10 cellular contexts compared by ENCODE assay signal in the genomic region with DNA sequence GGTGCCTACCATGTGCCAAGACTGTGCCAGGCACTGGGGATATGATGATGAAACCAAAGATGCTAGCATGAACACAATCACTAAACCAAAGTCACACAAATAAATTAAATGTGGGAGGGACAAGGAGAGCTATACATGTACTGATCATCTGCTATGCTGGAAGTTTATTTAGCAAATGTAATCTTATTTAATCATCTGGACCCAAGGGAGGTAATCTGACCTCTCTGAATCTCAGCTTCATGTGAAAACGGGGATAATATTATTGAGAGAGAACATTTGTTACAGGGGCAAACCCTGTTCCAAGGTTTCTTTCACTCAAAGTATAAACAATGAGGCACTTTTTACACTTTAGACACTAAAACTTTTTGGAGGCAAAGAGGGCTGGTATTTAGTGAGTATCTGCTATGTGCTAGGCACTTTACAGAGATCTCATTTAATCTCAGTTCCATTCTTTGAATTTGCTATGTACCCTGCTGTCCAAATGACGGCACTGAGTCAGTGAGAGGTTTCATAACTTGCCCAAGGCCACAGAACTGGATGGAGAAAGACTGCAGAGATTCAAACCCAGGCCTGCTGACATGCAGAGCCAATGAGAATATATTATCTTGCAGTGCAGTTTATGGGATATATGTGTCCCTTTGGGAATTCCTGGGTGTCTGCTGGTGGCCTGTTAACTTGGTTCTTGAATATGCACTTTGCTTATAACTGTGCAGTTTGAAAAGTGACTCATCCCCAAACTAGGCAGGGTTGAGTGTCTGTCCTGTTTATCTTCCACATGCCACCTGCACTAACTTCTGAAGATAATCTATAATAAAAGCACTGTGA. TPM values are rescaled to one million over a fixed set of nuclear protein-coding genes. Genes with fewer than 3 reads are reported as not detected.
DNase-seq lines count a peak whose midpoint lies in the region; TF ChIP-seq lines count a peak whose summit lies in the region.
"Had no signal": no experiment of that assay in that cellular context is flagged by ENCODE, and none has a peak within 500 bp of the region (broad histone marks: within the 10 kb centered on the region; RNA-seq: fewer than 3 reads in every experiment).

No MANE protein-coding gene starts in this region.

- CTCF ChIA-PET in HEK293 (lab: Yijun Ruan, JAX) = interaction anchor here (0.6 kb wide), 1 partner anchor 27 kb away, joined by 4 read pairs; no protein-coding TSS in a partner anchor

- H3K4me1 Mint-ChIP-seq in mesothelial cell of epicardium = peaks cover 15% of the 10 kb centered on the region

- TF ChIP-seq CTCF in HEK293 (tag by site-specific recombination; IDR thresholded peaks at IDR 0.05) (no peak), VCaP (conservative IDR thresholded peaks at IDR 0.05) (no peak), mesothelial cell of epicardium (IDR thresholded peaks at IDR 0.05; ENCODE audit: unreplicated experiment) (no peak)

- H3K36me3 ChIP-seq in HEK293 (ENCODE audit: control insufficient read depth in 2 of 2, insufficient read depth in 1 of 2, low read length in 2 of 2) = no peaks in the 10 kb centered on the region
- H3K36me3 ChIP-seq: left lung had no signal

- H3K36me3 Mint-ChIP-seq in mesothelial cell of epicardium = no peaks in the 10 kb centered on the region

- no peak overlapping the region for H3K4me3 Mint-ChIP-seq in mesothelial cell of epicardium
- H3K4me3 Mint-ChIP-seq: activated naive CD4-positive, alpha-beta T cell treated with anti-CD3 and anti-CD28 coated beads, Interleukin-2, amount 50 U/mL, for 24 hours had no signal

- no peaks in the 10 kb centered on the region for H3K9me3 ChIP-seq in HEK293 (ENCODE audit: control insufficient read depth, insufficient read depth, low read depth, low read length)
- H3K9me3 ChIP-seq: left lung had no signal

- DNase-seq in GM03348 (ENCODE audit: low spot score) (peak; percentile 31), mesothelial cell of epicardium (ENCODE audit: low spot score in 2 of 2, unreplicated experiment in 2 of 2) (no peak), NOMO-1 (lab: John Stamatoyannopoulos, UW; ENCODE audit: unreplicated experiment in 2 of 2) (no peak), UCSD-AML1 (lab: John Stamatoyannopoulos, UW; ENCODE audit: unreplicated experiment) (no peak), putamen (ENCODE audit: low spot score) (no peak)
- DNase-seq: left lung, NCI-H2029 treated with DMSO at 0.1 percent for 48 hours had no signal

- H3K27ac ChIP-seq in HEK293 (ENCODE audit: extremely low read depth, low read depth, low read length) (peak overlapping the region; percentile 8; the same call in 1 of the 2 replicates), VCaP (peak overlapping the region; percentile 98; the same call in 1 of the 2 replicates)

- POLR2A ChIA-PET in HEK293 (lab: Yijun Ruan, JAX) = interaction anchor here (0.6 kb wide), 1 partner anchor 263 kb away, joined by 3 read pairs; no protein-coding TSS in a partner anchor

- peak overlapping the region; percentile 44 for H3K27ac Mint-ChIP-seq in mesothelial cell of epicardium

- peaks cover 10% of the 10 kb centered on the region for H3K4me1 ChIP-seq in HEK293 (ENCODE audit: control insufficient read depth, insufficient read depth, low read length)

- no peak overlapping the region for H3K4me3 ChIP-seq in HEK293 (ENCODE audit: low read depth, low read length)
- H3K4me3 ChIP-seq: left lung had no signal

- H3K9me3 Mint-ChIP-seq in mesothelial cell of epicardium = no peaks in the 10 kb centered on the region
- H3K9me3 Mint-ChIP-seq: activated naive CD4-positive, alpha-beta T cell treated with anti-CD3 and anti-CD28 coated beads, Interleukin-2, amount 50 U/mL, for 24 hours had no signal

- no peaks in the 10 kb centered on the region for H3K27me3 Mint-ChIP-seq in mesothelial cell of epicardium (ENCODE audit: low read depth)
- H3K27me3 Mint-ChIP-seq: activated naive CD4-positive, alpha-beta T cell treated with anti-CD3 and anti-CD28 coated beads, Interleukin-2, amount 50 U/mL, for 24 hours had no signal

TF ChIP-seq in HEK293, 187 proteins besides CTCF, POLR2A, EP300 and RAD21 (continues in another document):
- TF ChIP-seq, protein P1, sequence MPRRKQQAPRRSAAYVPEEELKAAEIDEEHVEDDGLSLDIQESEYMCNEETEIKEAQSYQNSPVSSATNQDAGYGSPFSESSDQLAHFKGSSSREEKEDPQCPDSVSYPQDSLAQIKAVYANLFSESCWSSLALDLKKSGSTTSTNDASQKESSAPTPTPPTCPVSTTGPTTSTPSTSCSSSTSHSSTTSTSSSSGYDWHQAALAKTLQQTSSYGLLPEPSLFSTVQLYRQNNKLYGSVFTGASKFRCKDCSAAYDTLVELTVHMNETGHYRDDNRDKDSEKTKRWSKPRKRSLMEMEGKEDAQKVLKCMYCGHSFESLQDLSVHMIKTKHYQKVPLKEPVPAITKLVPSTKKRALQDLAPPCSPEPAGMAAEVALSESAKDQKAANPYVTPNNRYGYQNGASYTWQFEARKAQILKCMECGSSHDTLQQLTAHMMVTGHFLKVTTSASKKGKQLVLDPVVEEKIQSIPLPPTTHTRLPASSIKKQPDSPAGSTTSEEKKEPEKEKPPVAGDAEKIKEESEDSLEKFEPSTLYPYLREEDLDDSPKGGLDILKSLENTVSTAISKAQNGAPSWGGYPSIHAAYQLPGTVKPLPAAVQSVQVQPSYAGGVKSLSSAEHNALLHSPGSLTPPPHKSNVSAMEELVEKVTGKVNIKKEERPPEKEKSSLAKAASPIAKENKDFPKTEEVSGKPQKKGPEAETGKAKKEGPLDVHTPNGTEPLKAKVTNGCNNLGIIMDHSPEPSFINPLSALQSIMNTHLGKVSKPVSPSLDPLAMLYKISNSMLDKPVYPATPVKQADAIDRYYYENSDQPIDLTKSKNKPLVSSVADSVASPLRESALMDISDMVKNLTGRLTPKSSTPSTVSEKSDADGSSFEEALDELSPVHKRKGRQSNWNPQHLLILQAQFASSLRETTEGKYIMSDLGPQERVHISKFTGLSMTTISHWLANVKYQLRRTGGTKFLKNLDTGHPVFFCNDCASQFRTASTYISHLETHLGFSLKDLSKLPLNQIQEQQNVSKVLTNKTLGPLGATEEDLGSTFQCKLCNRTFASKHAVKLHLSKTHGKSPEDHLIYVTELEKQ (tag by site-specific recombination; IDR thresholded peaks at IDR 0.05; ENCODE audit: borderline replicate concordance) = peak; percentile 78
- TF ChIP-seq OVOL3 (tag by site-specific recombination; IDR thresholded peaks at IDR 0.05) = peak; percentile 89
- TF ChIP-seq, protein P2, sequence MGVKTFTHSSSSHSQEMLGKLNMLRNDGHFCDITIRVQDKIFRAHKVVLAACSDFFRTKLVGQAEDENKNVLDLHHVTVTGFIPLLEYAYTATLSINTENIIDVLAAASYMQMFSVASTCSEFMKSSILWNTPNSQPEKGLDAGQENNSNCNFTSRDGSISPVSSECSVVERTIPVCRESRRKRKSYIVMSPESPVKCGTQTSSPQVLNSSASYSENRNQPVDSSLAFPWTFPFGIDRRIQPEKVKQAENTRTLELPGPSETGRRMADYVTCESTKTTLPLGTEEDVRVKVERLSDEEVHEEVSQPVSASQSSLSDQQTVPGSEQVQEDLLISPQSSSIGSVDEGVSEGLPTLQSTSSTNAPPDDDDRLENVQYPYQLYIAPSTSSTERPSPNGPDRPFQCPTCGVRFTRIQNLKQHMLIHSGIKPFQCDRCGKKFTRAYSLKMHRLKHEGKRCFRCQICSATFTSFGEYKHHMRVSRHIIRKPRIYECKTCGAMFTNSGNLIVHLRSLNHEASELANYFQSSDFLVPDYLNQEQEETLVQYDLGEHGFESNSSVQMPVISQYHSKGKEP (tag by site-specific recombination; IDR thresholded peaks at IDR 0.05) = peak; percentile 85
- peak; percentile 32 for TF ChIP-seq GLIS2 (tag by site-specific recombination; IDR thresholded peaks at IDR 0.05)
- TF ChIP-seq BCL11B (tag by site-specific recombination; IDR thresholded peaks at IDR 0.05; ENCODE audit: low read depth) = no peak
- peak; percentile 47; the same call in 1 of the 2 replicates for TF ChIP-seq SP7 (tag by site-specific recombination; IDR thresholded peaks at IDR 0.05)
- TF ChIP-seq ZBTB20 (tag by site-specific recombination; IDR thresholded peaks at IDR 0.05) = 0 out of 2 replicates have a peak, but pooled peaks have one; percentile 10
- TF ChIP-seq, protein P3, sequence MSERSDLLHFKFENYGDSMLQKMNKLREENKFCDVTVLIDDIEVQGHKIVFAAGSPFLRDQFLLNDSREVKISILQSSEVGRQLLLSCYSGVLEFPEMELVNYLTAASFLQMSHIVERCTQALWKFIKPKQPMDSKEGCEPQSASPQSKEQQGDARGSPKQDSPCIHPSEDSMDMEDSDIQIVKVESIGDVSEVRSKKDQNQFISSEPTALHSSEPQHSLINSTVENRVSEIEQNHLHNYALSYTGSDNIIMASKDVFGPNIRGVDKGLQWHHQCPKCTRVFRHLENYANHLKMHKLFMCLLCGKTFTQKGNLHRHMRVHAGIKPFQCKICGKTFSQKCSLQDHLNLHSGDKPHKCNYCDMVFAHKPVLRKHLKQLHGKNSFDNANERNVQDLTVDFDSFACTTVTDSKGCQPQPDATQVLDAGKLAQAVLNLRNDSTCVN (tag by site-specific recombination; optimal IDR thresholded peaks at IDR 0.05) = no peak
- TF ChIP-seq KLF8 (tag by site-specific recombination; IDR thresholded peaks at IDR 0.05) = peak; percentile 67; the same call in 1 of the 2 replicates
- TF ChIP-seq ZNF274 (IDR thresholded peaks at IDR 0.05; ENCODE audit: low read length) = no peak
- TF ChIP-seq ZNF274 (tag by site-specific recombination; IDR thresholded peaks at IDR 0.05; ENCODE audit: borderline replicate concordance) = no peak
- TF ChIP-seq BCL11A (tag by site-specific recombination; IDR thresholded peaks at IDR 0.05; ENCODE audit: low read depth) = 0 out of 2 replicates have a peak, but pooled peaks have one; percentile 9
- TF ChIP-seq, protein P4, sequence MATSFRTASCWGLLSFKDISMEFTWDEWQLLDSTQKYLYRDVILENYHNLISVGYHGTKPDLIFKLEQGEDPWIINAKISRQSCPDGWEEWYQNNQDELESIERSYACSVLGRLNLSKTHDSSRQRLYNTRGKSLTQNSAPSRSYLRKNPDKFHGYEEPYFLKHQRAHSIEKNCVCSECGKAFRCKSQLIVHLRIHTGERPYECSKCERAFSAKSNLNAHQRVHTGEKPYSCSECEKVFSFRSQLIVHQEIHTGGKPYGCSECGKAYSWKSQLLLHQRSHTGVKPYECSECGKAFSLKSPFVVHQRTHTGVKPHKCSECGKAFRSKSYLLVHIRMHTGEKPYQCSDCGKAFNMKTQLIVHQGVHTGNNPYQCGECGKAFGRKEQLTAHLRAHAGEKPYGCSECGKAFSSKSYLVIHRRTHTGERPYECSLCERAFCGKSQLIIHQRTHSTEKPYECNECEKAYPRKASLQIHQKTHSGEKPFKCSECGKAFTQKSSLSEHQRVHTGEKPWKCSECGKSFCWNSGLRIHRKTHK (tag by site-specific recombination; IDR thresholded peaks at IDR 0.05) = peak; percentile 64; the same call in 1 of the 2 replicates
- TF ChIP-seq ZNF501 (tag by site-specific recombination; IDR thresholded peaks at IDR 0.05) = no peak
- no peak for TF ChIP-seq ZNF23 (tag by site-specific recombination; IDR thresholded peaks at IDR 0.05; ENCODE audit: borderline replicate concordance)
- TF ChIP-seq ZBTB17 (tag by site-specific recombination; IDR thresholded peaks at IDR 0.05) = peak; percentile 57

RNA-seq across cellular contexts. Expression of a gene that starts 3.3 kb away (rescaled TPM):
- 173 to 182 TPM (median 173 TPM) in 3 replicates for total RNA-seq in mesothelial cell of epicardium
